In the genomic region with DNA sequence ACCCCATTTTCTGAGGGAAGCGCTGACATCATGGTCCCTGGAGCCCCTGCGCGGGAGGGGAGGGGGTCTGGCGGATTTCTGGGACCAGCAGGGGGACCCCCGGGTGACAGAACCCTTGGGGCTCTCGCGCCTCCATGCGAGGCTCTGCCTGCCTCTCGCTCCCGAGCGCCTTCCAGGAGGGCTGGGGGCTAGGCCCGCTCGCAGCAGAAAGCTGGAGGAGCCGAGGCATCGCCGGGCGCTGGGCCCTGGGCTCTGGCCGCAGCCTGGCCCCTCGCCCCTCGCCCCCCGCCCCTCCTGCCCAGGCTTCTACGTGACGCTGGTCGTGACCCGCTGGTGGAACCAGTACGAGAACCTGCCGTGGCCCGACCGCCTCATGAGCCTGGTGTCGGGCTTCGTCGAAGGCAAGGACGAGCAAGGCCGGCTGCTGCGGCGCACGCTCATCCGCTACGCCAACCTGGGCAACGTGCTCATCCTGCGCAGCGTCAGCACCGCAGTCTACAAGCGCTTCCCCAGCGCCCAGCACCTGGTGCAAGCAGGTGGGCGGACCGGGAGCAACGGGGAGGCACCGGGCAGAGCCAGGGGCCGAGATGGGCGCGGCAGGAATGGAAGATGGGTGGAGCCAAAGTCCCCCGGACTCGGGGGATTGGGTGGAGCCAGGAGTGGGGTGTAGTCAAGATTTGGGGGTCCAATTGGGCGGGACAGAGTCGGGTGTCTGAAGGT, we compare ENCODE assay signal across 8 cellular contexts. TPM values are rescaled to one million over a fixed set of nuclear protein-coding genes. Genes with fewer than 3 reads are reported as not detected.
A peak's percentile ranks its signal among the peaks of the same experiment; 100 is the strongest.
DNase-seq lines count a peak whose midpoint lies in the region; ATAC-seq, FAIRE-seq and TF ChIP-seq lines count a peak whose summit lies in the region.

No MANE protein-coding gene starts in this region.

- H3K4me3 Mint-ChIP-seq in mesothelial cell of epicardium, result peak overlapping the region; percentile 57

- H3K9ac ChIP-seq in HUES64 (ENCODE audit: low read depth, low read length), result no peak overlapping the region

- POLR2A ChIA-PET in A549 (lab: Yijun Ruan, JAX), result interaction anchor here (0.6 to 1.1 kb wide), 4 partner anchors 8 to 352 kb away, joined by 3 to 7 read pairs (median 5); a partner anchor contains a TSS

- intact Hi-C loops in dorsolateral prefrontal cortex (cut with DNase I) (no loop called here), uterus (cut with DNase I; ENCODE audit: low total_unique reads) (loop anchor here (10.0 kb wide), 1 partner anchor 129 kb away; no protein-coding TSS in a partner anchor)

- H3K27me3 Mint-ChIP-seq in mesothelial cell of epicardium (ENCODE audit: low read depth), result no peaks in the 10 kb centered on the region

- TF ChIP-seq RAD21 in A549 (conservative IDR thresholded peaks at IDR 0.05 in 1 of 2, IDR thresholded peaks at IDR 0.05 in 1 of 2), result no peak

- TF ChIP-seq CTCF in A549 (IDR thresholded peaks at IDR 0.05) (no peak), dorsolateral prefrontal cortex (IDR thresholded peaks at IDR 0.05 in 54 of 56, conservative IDR thresholded peaks at IDR 0.05 in 2 of 56; ENCODE audit: low read depth in 1 of 56, partially characterized antibody in 56 of 56) (peak in 4 of 56 donors; percentile 4 to 14 (median 6)), mesothelial cell of epicardium (IDR thresholded peaks at IDR 0.05; ENCODE audit: unreplicated experiment) (no peak), uterus (IDR thresholded peaks at IDR 0.05) (no peak)

- DNase-seq in A549 (ENCODE audit: low read depth in 1 of 2, low spot score in 1 of 2), result no peak
- DNase-seq in dorsolateral prefrontal cortex, result peak in 2 of 10 donors; percentile 26 to 50
- DNase-seq in mesothelial cell of epicardium (ENCODE audit: low spot score in 2 of 2, unreplicated experiment in 2 of 2), result no peak
- DNase-seq in uterus, result peak; percentile 53 to 56
- DNase-seq in Kasumi-1 (lab: John Stamatoyannopoulos, UW), result no peak
- DNase-seq in RCC 7860 (ENCODE audit: low spot score), result no peak

- FAIRE-seq in A549 (lab: Jason Lieb, UNC) (no peak), RCC 7860 (lab: Jason Lieb, UNC) (no peak)

- H3K27ac ChIP-seq in A549 (peak overlapping the region; percentile 80 to 88), HUES64 (ENCODE audit: low read depth, low read length) (no peak overlapping the region), dorsolateral prefrontal cortex (peak overlapping the region; percentile 70 to 100 (median 92)), uterus (peak overlapping the region; percentile 69 to 87)

- TF ChIP-seq POLR2A in A549 (IDR thresholded peaks at IDR 0.05; ENCODE audit: low read length) (no peak), uterus (IDR thresholded peaks at IDR 0.05) (peak in 1 of 2 donors; percentile 39)

- no peak for TF ChIP-seq EP300 in A549 (IDR thresholded peaks at IDR 0.05)

- no peaks in the 10 kb centered on the region for H3K9me3 Mint-ChIP-seq in mesothelial cell of epicardium

- H3K27me3 ChIP-seq in HUES64 (ENCODE audit: insufficient read depth, low read length) (peaks cover 32% of the 10 kb centered on the region), dorsolateral prefrontal cortex (no peaks in the 10 kb centered on the region), uterus (no peaks in the 10 kb centered on the region)

- no peaks in the 10 kb centered on the region for H3K9me3 ChIP-seq in A549
- H3K9me3 ChIP-seq in HUES64 (ENCODE audit: insufficient read depth, low read depth, low read length), result no peaks in the 10 kb centered on the region
- no peaks in the 10 kb centered on the region for H3K9me3 ChIP-seq in uterus

- H3K4me3 ChIP-seq in A549, result no peak overlapping the region
- peak overlapping the region; percentile 46 for H3K4me3 ChIP-seq in HUES64 (ENCODE audit: low read length)
- H3K4me3 ChIP-seq in dorsolateral prefrontal cortex, result peak overlapping the region; percentile 26 to 65 (median 48)
- peak overlapping the region; percentile 27 to 39 for H3K4me3 ChIP-seq in uterus

- H3K27ac Mint-ChIP-seq in mesothelial cell of epicardium, result peak overlapping the region; percentile 47

- H3K4me1 Mint-ChIP-seq in mesothelial cell of epicardium, result peaks cover 4% of the 10 kb centered on the region

- H3K36me3 Mint-ChIP-seq in mesothelial cell of epicardium, result peaks cover 5% of the 10 kb centered on the region

- H3K36me3 ChIP-seq in HUES64 (ENCODE audit: insufficient read depth, low read length), result no peaks in the 10 kb centered on the region
- no peaks in the 10 kb centered on the region for H3K36me3 ChIP-seq in uterus

- no peak for ATAC-seq in A549
- no peak for ATAC-seq in GM18498 (IDR thresholded peaks at IDR 0.05; ENCODE audit: unreplicated experiment)

- H3K4me2 ChIP-seq in A549, result peak overlapping the region; percentile 68

- H3K4me1 ChIP-seq in A549 (peaks cover 46% of the 10 kb centered on the region), HUES64 (ENCODE audit: insufficient read depth, low read length) (peaks cover 4% of the 10 kb centered on the region; the same call in 1 of the 2 replicates), uterus (no peaks in the 10 kb centered on the region)

- WGBS in A549 (ENCODE audit: missing lambda C conversion rate), result 92% methylated on average over 33 of the region's 56 CpGs
- 6% methylated on average over 56 of the region's 56 CpGs for WGBS in HUES64

- CTCF ChIA-PET in A549 (lab: Yijun Ruan, JAX), result interaction anchor here (0.6 to 11.9 kb wide), 11 partner anchors 10 to 158 kb away, joined by 3 to 565 read pairs (median 5); no protein-coding TSS in a partner anchor

TF ChIP-seq in A549, 52 proteins besides CTCF, POLR2A, EP300 and RAD21:
- TF ChIP-seq, protein P1, sequence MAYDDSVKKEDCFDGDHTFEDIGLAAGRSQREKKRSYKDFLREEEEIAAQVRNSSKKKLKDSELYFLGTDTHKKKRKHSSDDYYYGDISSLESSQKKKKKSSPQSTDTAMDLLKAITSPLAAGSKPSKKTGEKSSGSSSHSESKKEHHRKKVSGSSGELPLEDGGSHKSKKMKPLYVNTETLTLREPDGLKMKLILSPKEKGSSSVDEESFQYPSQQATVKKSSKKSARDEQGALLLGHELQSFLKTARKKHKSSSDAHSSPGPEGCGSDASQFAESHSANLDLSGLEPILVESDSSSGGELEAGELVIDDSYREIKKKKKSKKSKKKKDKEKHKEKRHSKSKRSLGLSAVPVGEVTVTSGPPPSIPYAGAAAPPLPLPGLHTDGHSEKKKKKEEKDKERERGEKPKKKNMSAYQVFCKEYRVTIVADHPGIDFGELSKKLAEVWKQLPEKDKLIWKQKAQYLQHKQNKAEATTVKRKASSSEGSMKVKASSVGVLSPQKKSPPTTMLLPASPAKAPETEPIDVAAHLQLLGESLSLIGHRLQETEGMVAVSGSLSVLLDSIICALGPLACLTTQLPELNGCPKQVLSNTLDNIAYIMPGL (CRISPR knock-in tag; IDR thresholded peaks at IDR 0.05; ENCODE audit: borderline replicate concordance), result no peak
- TF ChIP-seq, protein P2, sequence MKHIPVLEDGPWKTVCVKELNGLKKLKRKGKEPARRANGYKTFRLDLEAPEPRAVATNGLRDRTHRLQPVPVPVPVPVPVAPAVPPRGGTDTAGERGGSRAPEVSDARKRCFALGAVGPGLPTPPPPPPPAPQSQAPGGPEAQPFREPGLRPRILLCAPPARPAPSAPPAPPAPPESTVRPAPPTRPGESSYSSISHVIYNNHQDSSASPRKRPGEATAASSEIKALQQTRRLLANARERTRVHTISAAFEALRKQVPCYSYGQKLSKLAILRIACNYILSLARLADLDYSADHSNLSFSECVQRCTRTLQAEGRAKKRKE (CRISPR knock-in tag; IDR thresholded peaks at IDR 0.05; ENCODE audit: low read depth), result no peak
- TF ChIP-seq MAZ (IDR thresholded peaks at IDR 0.05; ENCODE audit: borderline replicate concordance, low read depth, low read length) (no peak), RNF2 (IDR thresholded peaks at IDR 0.05; ENCODE audit: borderline replicate concordance, low read depth) (no peak), ZFP36 (IDR thresholded peaks at IDR 0.05; ENCODE audit: borderline replicate concordance, partially characterized antibody) (no peak), HDAC2 (IDR thresholded peaks at IDR 0.05) (no peak)

RNA-seq across cellular contexts. Expression of a gene that starts 5.4 kb away (rescaled TPM):
- 1.2 and 1.5 TPM in 2 replicates for polyA plus RNA-seq in A549 (2011; rRNA removed)
- polyA plus RNA-seq in A549 (2012; cell fraction: cytosol; rRNA removed), result 0.23 and 0.29 TPM in 2 replicates
- polyA plus RNA-seq in A549 (2012; cell fraction: nucleus; rRNA removed), result 0.22 and 0.32 TPM in 2 replicates
- 0.98 to 2.1 TPM (median 1.9 TPM) in 3 replicates for polyA plus RNA-seq in A549 (2017; fragmentation: RNase III; extraction: RNeasy Plus Mini Kit Qiagen cat#74134 plus additional on column Dnase treatment)
- polyA minus RNA-seq in A549 (2011; rRNA and poly(A)+ RNA removed), result 2.0 and 2.2 TPM in 2 replicates
- not detected for polyA plus RNA-seq in HUES64 (2013, experiment 1 of 2)
- polyA plus RNA-seq in HUES64 (2013, experiment 2 of 2), result 0.13 TPM
- 100 to 1,000 TPM in 2 of 120 experiments, 10 to 100 TPM in 118; 10.7 to 176 (median 32.0) TPM for total RNA-seq in dorsolateral prefrontal cortex
- total RNA-seq in mesothelial cell of epicardium, result 0.64 to 1.1 TPM (median 0.90 TPM) in 3 replicates
- total RNA-seq in uterus, result 10 to 100 TPM in 1 of 4 donors, 1 to 10 TPM in 3; 3.3 to 11.1 (median 3.9) TPM

RNA-seq across cellular contexts. Expression of a gene that starts 11.9 kb away (rescaled TPM):
- polyA plus RNA-seq in A549 (2011; rRNA removed) (2,791 and 4,959 TPM in 2 replicates), A549 (2017; fragmentation: RNase III; extraction: RNeasy Plus Mini Kit Qiagen cat#74134 plus additional on column Dnase treatment) (12,354 to 13,747 TPM (median 12,799 TPM) in 3 replicates)
- polyA plus RNA-seq in A549 (2012; cell fraction: cytosol; rRNA removed), result 6,916 and 9,060 TPM in 2 replicates
- polyA plus RNA-seq in A549 (2012; cell fraction: nucleus; rRNA removed), result 2,875 and 3,583 TPM in 2 replicates
- 2,337 and 2,680 TPM in 2 replicates for polyA minus RNA-seq in A549 (2011; rRNA and poly(A)+ RNA removed)
- 1,753 TPM for polyA plus RNA-seq in HUES64 (2013, experiment 1 of 2)
- 2,093 TPM for polyA plus RNA-seq in HUES64 (2013, experiment 2 of 2)
- total RNA-seq in dorsolateral prefrontal cortex (1,000 to 10,000 TPM; 2,016 to 5,225 (median 3,057) TPM), mesothelial cell of epicardium (1,419 to 1,500 TPM (median 1,460 TPM) in 3 replicates), uterus (1,000 to 10,000 TPM in 3 of 4 donors, 100 to 1,000 TPM in 1; 402 to 1,927 (median 1,615) TPM)

RNA-seq across cellular contexts. Expression of a gene that starts 38.2 kb away (rescaled TPM):
- polyA plus RNA-seq in A549 (2011; rRNA removed) (3.8 and 5.8 TPM in 2 replicates), A549 (2017; fragmentation: RNase III; extraction: RNeasy Plus Mini Kit Qiagen cat#74134 plus additional on column Dnase treatment) (5.0 to 6.6 TPM (median 6.2 TPM) in 3 replicates)
- polyA plus RNA-seq in A549 (2012; cell fraction: cytosol; rRNA removed), result 8.7 and 11.4 TPM in 2 replicates
- 10.1 and 10.9 TPM in 2 replicates for polyA plus RNA-seq in A549 (2012; cell fraction: nucleus; rRNA removed)
- polyA minus RNA-seq in A549 (2011; rRNA and poly(A)+ RNA removed), result 2.6 and 4.4 TPM in 2 replicates
- 2.6 TPM for polyA plus RNA-seq in HUES64 (2013, experiment 1 of 2)
- 3.7 TPM for polyA plus RNA-seq in HUES64 (2013, experiment 2 of 2)
- total RNA-seq in dorsolateral prefrontal cortex (10 to 100 TPM in 71 of 120 experiments, 1 to 10 TPM in 49; 5.8 to 23.3 (median 10.7) TPM), mesothelial cell of epicardium (10.6 to 12.0 TPM (median 11.9 TPM) in 3 replicates), uterus (10 to 100 TPM; 12.6 to 60.3 (median 26.8) TPM)

Comparison
In these comparisons a context has a peak if more than half of its experiments do, and no peak if none do; other contexts are left out.
1. DNase-seq: peak in uterus (2 of 2); none in A549 (0 of 2), mesothelial cell of epicardium (0 of 2), Kasumi-1 (0 of 2) and RCC 7860 (single experiment).